In genomic region chr3:9930804-9931418, GRCh38 we compare ENCODE assay signal across 2 cellular contexts.
TF ChIP-seq lines count a peak whose summit lies in the region.

No MANE protein-coding gene starts in this region.

TF ChIP-seq in HEK293, 187 proteins besides CTCF, POLR2A, EP300 and RAD21:
- TF ChIP-seq YY2 (tag by site-specific recombination; IDR thresholded peaks at IDR 0.05) (no peak), ZNF560 (tag by site-specific recombination; IDR thresholded peaks at IDR 0.05; ENCODE audit: borderline replicate concordance) (no peak), ZNF707 (tag by site-specific recombination; IDR thresholded peaks at IDR 0.05) (peak; percentile 95), ZNF704 (tag by site-specific recombination; IDR thresholded peaks at IDR 0.05) (no peak), ZNF48 (tag by site-specific recombination; IDR thresholded peaks at IDR 0.05) (no peak), ZNF529 (tag by site-specific recombination; IDR thresholded peaks at IDR 0.05; ENCODE audit: insufficient replicate concordance) (peak; percentile 55), ZNF239 (tag by site-specific recombination; IDR thresholded peaks at IDR 0.05) (no peak), ZNF292 (tag by site-specific recombination; IDR thresholded peaks at IDR 0.05; ENCODE audit: borderline replicate concordance, low read depth) (no peak)
- TF ChIP-seq, protein P1, sequence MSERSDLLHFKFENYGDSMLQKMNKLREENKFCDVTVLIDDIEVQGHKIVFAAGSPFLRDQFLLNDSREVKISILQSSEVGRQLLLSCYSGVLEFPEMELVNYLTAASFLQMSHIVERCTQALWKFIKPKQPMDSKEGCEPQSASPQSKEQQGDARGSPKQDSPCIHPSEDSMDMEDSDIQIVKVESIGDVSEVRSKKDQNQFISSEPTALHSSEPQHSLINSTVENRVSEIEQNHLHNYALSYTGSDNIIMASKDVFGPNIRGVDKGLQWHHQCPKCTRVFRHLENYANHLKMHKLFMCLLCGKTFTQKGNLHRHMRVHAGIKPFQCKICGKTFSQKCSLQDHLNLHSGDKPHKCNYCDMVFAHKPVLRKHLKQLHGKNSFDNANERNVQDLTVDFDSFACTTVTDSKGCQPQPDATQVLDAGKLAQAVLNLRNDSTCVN (tag by site-specific recombination; optimal IDR thresholded peaks at IDR 0.05), result no peak
TF ChIP-seq in HEK293: peak in this region for 2.

TF ChIP-seq in HepG2, 621 proteins besides CTCF, POLR2A, EP300 and RAD21:
- TF ChIP-seq STAG1 (CRISPR knock-in tag; IDR thresholded peaks at IDR 0.05) (peak; percentile 45), PATZ1 (CRISPR knock-in tag; IDR thresholded peaks at IDR 0.05) (0 out of 2 replicates have a peak, but pooled peaks have one; percentile 14), SNAI1 (CRISPR knock-in tag; IDR thresholded peaks at IDR 0.05; ENCODE audit: borderline replicate concordance) (no peak), SMC3 (IDR thresholded peaks at IDR 0.05; ENCODE audit: low read length) (peak; percentile 21; the same call in 1 of the 2 replicates)
- TF ChIP-seq, protein P2, sequence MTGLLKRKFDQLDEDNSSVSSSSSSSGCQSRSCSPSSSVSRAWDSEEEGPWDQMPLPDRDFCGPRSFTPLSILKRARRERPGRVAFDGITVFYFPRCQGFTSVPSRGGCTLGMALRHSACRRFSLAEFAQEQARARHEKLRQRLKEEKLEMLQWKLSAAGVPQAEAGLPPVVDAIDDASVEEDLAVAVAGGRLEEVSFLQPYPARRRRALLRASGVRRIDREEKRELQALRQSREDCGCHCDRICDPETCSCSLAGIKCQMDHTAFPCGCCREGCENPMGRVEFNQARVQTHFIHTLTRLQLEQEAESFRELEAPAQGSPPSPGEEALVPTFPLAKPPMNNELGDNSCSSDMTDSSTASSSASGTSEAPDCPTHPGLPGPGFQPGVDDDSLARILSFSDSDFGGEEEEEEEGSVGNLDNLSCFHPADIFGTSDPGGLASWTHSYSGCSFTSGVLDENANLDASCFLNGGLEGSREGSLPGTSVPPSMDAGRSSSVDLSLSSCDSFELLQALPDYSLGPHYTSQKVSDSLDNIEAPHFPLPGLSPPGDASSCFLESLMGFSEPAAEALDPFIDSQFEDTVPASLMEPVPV (CRISPR knock-in tag; IDR thresholded peaks at IDR 0.05), result no peak
